In genomic region chr3:99094611-99095010, GRCh38 we compare ENCODE assay signal across 13 cellular contexts.
A peak's percentile ranks its signal among the peaks of the same experiment; 100 is the strongest.
DNase-seq lines count a peak whose midpoint lies in the region; ATAC-seq and TF ChIP-seq lines count a peak whose summit lies in the region.
"Had no signal": no experiment of that assay in that cellular context is flagged by ENCODE, and none has a peak within 500 bp of the region (broad histone marks: within the 10 kb centered on the region; RNA-seq: fewer than 3 reads in every experiment).

No MANE protein-coding gene starts in this region.

- peak overlapping the region; percentile 58 for H3K4me2 ChIP-seq in osteoblast (ENCODE audit: insufficient read depth, low read length)
- H3K4me2 ChIP-seq: BLaER1 had no signal

- 3 to 5% methylated on average over 2 of the region's 2 CpGs for WGBS in aorta, 2 donors

- no peaks in the 10 kb centered on the region for H4K20me1 ChIP-seq in osteoblast (ENCODE audit: insufficient read depth, low read length)
- H4K20me1 ChIP-seq: BLaER1 had no signal

- H3K79me2 ChIP-seq in osteoblast (ENCODE audit: insufficient read depth, low read length), result no peaks in the 10 kb centered on the region

- no peaks in the 10 kb centered on the region for H3K36me3 ChIP-seq in MG63
- no peaks in the 10 kb centered on the region for H3K36me3 ChIP-seq in osteoblast (ENCODE audit: insufficient read depth, low read length)
- H3K36me3 ChIP-seq in aorta (ENCODE audit: control insufficient read depth in 1 of 2, insufficient read depth in 2 of 2, low read length in 1 of 2), result no peaks in the 10 kb centered on the region
- H3K36me3 ChIP-seq: BLaER1, HAP-1 had no signal

- H3K4me1 ChIP-seq in osteoblast (ENCODE audit: insufficient read depth, low read length) (peaks cover 4% of the 10 kb centered on the region), aorta (ENCODE audit: control insufficient read depth in 1 of 2, insufficient read depth in 2 of 2, low read length in 2 of 2) (no peaks in the 10 kb centered on the region)
- H3K4me1 ChIP-seq: BLaER1 had no signal

- H3K4me3 ChIP-seq in MG63 (peak overlapping the region; percentile 31), coronary artery (peak overlapping the region; percentile 5), osteoblast (ENCODE audit: insufficient read depth, low read length) (peak overlapping the region; percentile 26), aorta (ENCODE audit: low read length in 2 of 2) (peak overlapping the region in 1 of 2 donors; percentile 10)
- H3K4me3 ChIP-seq: BLaER1, HAP-1 had no signal

- H3K9me3 ChIP-seq in MG63 (no peaks in the 10 kb centered on the region), osteoblast (ENCODE audit: low read depth, low read length) (no peaks in the 10 kb centered on the region), aorta (ENCODE audit: control insufficient read depth, low read length) (no peaks in the 10 kb centered on the region)
- H3K9me3 ChIP-seq: BLaER1, HAP-1 had no signal

- intact Hi-C loops in aorta (cut with DNase I), result no loop called here

- ATAC-seq in aorta (ENCODE audit: low FRiP score), result no peak
- ATAC-seq: HepG2 had no signal

- TF ChIP-seq CTCF in coronary artery (IDR thresholded peaks at IDR 0.05) (no peak), osteoblast (IDR thresholded peaks at IDR 0.05; ENCODE audit: extremely low read depth, low read depth, low read length) (no peak)

- H3K27me3 ChIP-seq in MG63 (no peaks in the 10 kb centered on the region), osteoblast (ENCODE audit: insufficient read depth, low read length) (no peaks in the 10 kb centered on the region), aorta (ENCODE audit: control insufficient read depth in 1 of 2, insufficient read depth in 2 of 2, low read length in 1 of 2) (no peaks in the 10 kb centered on the region)
- H3K27me3 ChIP-seq: BLaER1 had no signal

- H3K27ac ChIP-seq in coronary artery, result no peak overlapping the region
- no peak overlapping the region for H3K27ac ChIP-seq in osteoblast (ENCODE audit: low read depth, low read length)
- H3K27ac ChIP-seq in aorta (ENCODE audit: low read depth in 1 of 2, low read length in 2 of 2), result peak overlapping the region; percentile 25 to 51
- H3K27ac ChIP-seq: BLaER1 had no signal

- H2AFZ ChIP-seq in osteoblast (ENCODE audit: low read length), result peak overlapping the region; percentile 61

- no peak for DNase-seq in MG63
- DNase-seq in coronary artery (ENCODE audit: low spot score), result no peak
- no peak for DNase-seq in osteoblast (ENCODE audit: insufficient read length, low spot score, missing footprints)
- DNase-seq in aorta, result no peak
- DNase-seq in DMS53 (lab: John Stamatoyannopoulos, UW), result no peak
- no peak for DNase-seq in NCI-H187 treated with DMSO at 0.1 percent for 48 hours (lab: John Stamatoyannopoulos, UW)
- no peak for DNase-seq in OCI-M2 (lab: John Stamatoyannopoulos, UW; ENCODE audit: unreplicated experiment)
- DNase-seq: AML-193, DMS 273 treated with DMSO at 0.1 percent for 48 hours, DMS79 had no signal

Comparison
In these comparisons a context has a peak if more than half of its experiments do, and no peak if none do; other contexts are left out.
1. H3K27ac ChIP-seq: peak in aorta (2 of 2); none in coronary artery (0 of 2) and osteoblast (single experiment).